Comparison of ENCODE assay signal across 16 cellular contexts in genomic region chr12:49557917-49558215, GRCh38. TPM values are rescaled to one million over a fixed set of nuclear protein-coding genes. Genes with fewer than 3 reads are reported as not detected.
A peak's percentile ranks its signal among the peaks of the same experiment; 100 is the strongest.
DNase-seq lines count a peak whose midpoint lies in the region; TF ChIP-seq lines count a peak whose summit lies in the region.
"Had no signal": no experiment of that assay in that cellular context is flagged by ENCODE, and none has a peak within 500 bp of the region (broad histone marks: within the 10 kb centered on the region; RNA-seq: fewer than 3 reads in every experiment).

No MANE protein-coding gene starts in this region.

- DNase-seq in NCI-H2196 (lab: John Stamatoyannopoulos, UW; ENCODE audit: unreplicated experiment) = peak; percentile 39
- DNase-seq in NCI-H2196 treated with DMSO at 0.1 percent for 48 hours (lab: John Stamatoyannopoulos, UW; ENCODE audit: unreplicated experiment) = no peak
- peak; percentile 15 for DNase-seq in M059J (ENCODE audit: low read depth)
- DNase-seq in chondrocyte (ENCODE audit: low spot score) = no peak
- DNase-seq in osteocyte (ENCODE audit: extremely low spot score, unreplicated experiment) = no peak
- no peak for DNase-seq in A172 (ENCODE audit: low spot score)
- DNase-seq in activated CD4-positive, alpha-beta memory T cell treated with anti-CD3 and anti-CD28 coated beads for 36 hours = no peak
- no peak for DNase-seq in CD8-positive, alpha-beta memory T cell
- DNase-seq: activated naive CD8-positive, alpha-beta T cell treated with anti-CD3 and anti-CD28 coated beads, Interleukin-2, amount 10 ng/mL, durations not matched to agents 7 days and 5 days; GDM1; trophoblast cell had no signal

- no peaks in the 10 kb centered on the region for H3K9me3 ChIP-seq in CD8-positive, alpha-beta memory T cell (ENCODE audit: low read length)
- H3K9me3 ChIP-seq: left lung, Peyer's patch had no signal

- H3K9me3 Mint-ChIP-seq in chondrocyte (ENCODE audit: low read depth) (no peaks in the 10 kb centered on the region), osteocyte (ENCODE audit: unreplicated experiment) (no peaks in the 10 kb centered on the region)
- no peaks in the 10 kb centered on the region for H3K9me3 Mint-ChIP-seq in activated CD4-positive, alpha-beta memory T cell treated with anti-CD3 and anti-CD28 coated beads for 36 hours
- no peaks in the 10 kb centered on the region for H3K9me3 Mint-ChIP-seq in CD8-positive, alpha-beta memory T cell
- H3K9me3 Mint-ChIP-seq: activated naive CD8-positive, alpha-beta T cell treated with anti-CD3 and anti-CD28 coated beads, Interleukin-2, amount 10 ng/mL, durations not matched to agents 7 days and 5 days; dendritic cell treated with granulocyte-macrophage colony-stimulating factor and Interleukin-4, amounts not matched to agents 40 ng/mL and 50 ng/mL, for 4 days; neural crest cell had no signal

- no peaks in the 10 kb centered on the region for H3K4me1 Mint-ChIP-seq in chondrocyte (ENCODE audit: low read depth)
- peaks cover 2% of the 10 kb centered on the region for H3K4me1 Mint-ChIP-seq in osteocyte (ENCODE audit: unreplicated experiment)
- peaks cover 9% of the 10 kb centered on the region for H3K4me1 Mint-ChIP-seq in activated CD4-positive, alpha-beta memory T cell treated with anti-CD3 and anti-CD28 coated beads for 36 hours (ENCODE audit: low read depth)
- H3K4me1 Mint-ChIP-seq in CD8-positive, alpha-beta memory T cell = peaks cover 11 to 14% (median 13%) of the 10 kb centered on the region in 3 donors
- H3K4me1 Mint-ChIP-seq: neural crest cell had no signal

- no peak overlapping the region for H3K27ac ChIP-seq in CD8-positive, alpha-beta memory T cell (ENCODE audit: low read depth, low read length)
- H3K27ac ChIP-seq: left lung, Peyer's patch had no signal

- H3K36me3 ChIP-seq in CD8-positive, alpha-beta memory T cell (ENCODE audit: insufficient read depth, low read length) = peaks cover 39% of the 10 kb centered on the region

- H3K27me3 Mint-ChIP-seq in chondrocyte (ENCODE audit: low read depth) = peaks cover 1% of the 10 kb centered on the region
- no peaks in the 10 kb centered on the region for H3K27me3 Mint-ChIP-seq in osteocyte (ENCODE audit: unreplicated experiment)
- H3K27me3 Mint-ChIP-seq in activated CD4-positive, alpha-beta memory T cell treated with anti-CD3 and anti-CD28 coated beads for 36 hours = no peaks in the 10 kb centered on the region
- no peaks in the 10 kb centered on the region for H3K27me3 Mint-ChIP-seq in CD8-positive, alpha-beta memory T cell
- H3K27me3 Mint-ChIP-seq: activated naive CD8-positive, alpha-beta T cell treated with anti-CD3 and anti-CD28 coated beads, Interleukin-2, amount 10 ng/mL, durations not matched to agents 7 days and 5 days had no signal

- CTCF ChIA-PET in activated CD4-positive, alpha-beta memory T cell treated with anti-CD3 and anti-CD28 coated beads for 36 hours (lab: Charles Lee) = no interaction called here
- CTCF ChIA-PET in CD8-positive, alpha-beta memory T cell (lab: Charles Lee) = no interaction called here

- TF ChIP-seq CTCF in chondrocyte (IDR thresholded peaks at IDR 0.05) (peak; percentile 52), osteocyte (IDR thresholded peaks at IDR 0.05) (peak; percentile 16)

- POLR2A ChIA-PET in activated CD4-positive, alpha-beta memory T cell treated with anti-CD3 and anti-CD28 coated beads for 36 hours (lab: Charles Lee) = interaction anchor here (1.0 kb wide), 1 partner anchor 8 kb away, joined by 3 read pairs; no protein-coding TSS in a partner anchor
- POLR2A ChIA-PET in CD8-positive, alpha-beta memory T cell (lab: Charles Lee) = interaction anchor here (1.2 kb wide), 1 partner anchor 19 kb away, joined by 3 read pairs; the partner anchor contains the start of gene KCNH3

- intact Hi-C loops in activated CD4-positive, alpha-beta memory T cell treated with anti-CD3 and anti-CD28 coated beads for 36 hours (cut with micrococcal nuclease) = no loop called here

- no peaks in the 10 kb centered on the region for H3K27me3 ChIP-seq in CD8-positive, alpha-beta memory T cell (ENCODE audit: insufficient read depth, low read length, poor library complexity, severe bottlenecking)
- H3K27me3 ChIP-seq: Peyer's patch had no signal

- H3K27ac Mint-ChIP-seq in chondrocyte (ENCODE audit: unreplicated experiment) = no peak overlapping the region
- H3K27ac Mint-ChIP-seq in osteocyte (ENCODE audit: unreplicated experiment) = no peak overlapping the region
- no peak overlapping the region for H3K27ac Mint-ChIP-seq in activated CD4-positive, alpha-beta memory T cell treated with anti-CD3 and anti-CD28 coated beads for 36 hours
- no peak overlapping the region for H3K27ac Mint-ChIP-seq in CD8-positive, alpha-beta memory T cell
- H3K27ac Mint-ChIP-seq: activated naive CD8-positive, alpha-beta T cell treated with anti-CD3 and anti-CD28 coated beads, Interleukin-2, amount 10 ng/mL, durations not matched to agents 7 days and 5 days; dendritic cell treated with granulocyte-macrophage colony-stimulating factor and Interleukin-4, amounts not matched to agents 40 ng/mL and 50 ng/mL, for 4 days had no signal

- no peak overlapping the region for H3K4me3 ChIP-seq in CD8-positive, alpha-beta memory T cell (ENCODE audit: low read length)
- H3K4me3 ChIP-seq: left lung, Peyer's patch had no signal

- no peak overlapping the region for H3K4me3 Mint-ChIP-seq in chondrocyte (ENCODE audit: unreplicated experiment)
- H3K4me3 Mint-ChIP-seq in osteocyte (ENCODE audit: unreplicated experiment) = no peak overlapping the region
- no peak overlapping the region for H3K4me3 Mint-ChIP-seq in activated CD4-positive, alpha-beta memory T cell treated with anti-CD3 and anti-CD28 coated beads for 36 hours
- no peak overlapping the region for H3K4me3 Mint-ChIP-seq in CD8-positive, alpha-beta memory T cell
- H3K4me3 Mint-ChIP-seq: activated naive CD8-positive, alpha-beta T cell treated with anti-CD3 and anti-CD28 coated beads, Interleukin-2, amount 10 ng/mL, durations not matched to agents 7 days and 5 days; dendritic cell treated with granulocyte-macrophage colony-stimulating factor and Interleukin-4, amounts not matched to agents 40 ng/mL and 50 ng/mL, for 4 days; neural crest cell had no signal

- H3K36me3 Mint-ChIP-seq in chondrocyte (ENCODE audit: low read depth) (peaks cover 31% of the 10 kb centered on the region), osteocyte (ENCODE audit: unreplicated experiment) (peaks cover 31% of the 10 kb centered on the region)
- H3K36me3 Mint-ChIP-seq in activated CD4-positive, alpha-beta memory T cell treated with anti-CD3 and anti-CD28 coated beads for 36 hours = peaks cover 23% of the 10 kb centered on the region
- H3K36me3 Mint-ChIP-seq in CD8-positive, alpha-beta memory T cell = peaks cover 3 to 59% (median 14%) of the 10 kb centered on the region in 3 donors

- H3K4me1 ChIP-seq in CD8-positive, alpha-beta memory T cell (ENCODE audit: insufficient read depth, low read length) = peaks cover 5% of the 10 kb centered on the region
- H3K4me1 ChIP-seq: left lung, Peyer's patch had no signal

RNA-seq across cellular contexts. Expression of gene MCRS1, which starts 10.1 kb away (rescaled TPM):
- total RNA-seq in M059J (2014; rRNA removed; shearing (Covaris generic)) = 58.1 and 62.6 TPM in 2 replicates
- total RNA-seq in chondrocyte = 44.9 to 55.9 TPM (median 47.2 TPM) in 3 replicates
- total RNA-seq in osteocyte = 61.6 and 69.3 TPM in 2 replicates
- 66.5 and 79.5 TPM in 2 replicates for total RNA-seq in A172 (2014; rRNA removed; shearing (Covaris generic))
- 10 to 100 TPM; 52.3 to 56.8 TPM for total RNA-seq in activated CD4-positive, alpha-beta memory T cell treated with anti-CD3 and anti-CD28 coated beads for 36 hours
- total RNA-seq in CD8-positive, alpha-beta memory T cell = 10 to 100 TPM; 89.1 to 96.5 TPM
- 61.6 TPM for polyA plus RNA-seq in CD8-positive, alpha-beta memory T cell

RNA-seq across cellular contexts. Expression of gene KCNH3, which starts 19.0 kb away (rescaled TPM):
- 0.05 TPM in 1 of 2 replicates, not detected in the other for total RNA-seq in M059J (2014; rRNA removed; shearing (Covaris generic))
- total RNA-seq in chondrocyte = 0.10 to 0.27 TPM in 2 of 3 replicates, not detected in the other
- total RNA-seq in osteocyte = 0.35 TPM in 1 of 2 replicates, not detected in the other
- total RNA-seq in A172 (2014; rRNA removed; shearing (Covaris generic)) = 5.4 and 7.1 TPM in 2 replicates
- total RNA-seq in activated CD4-positive, alpha-beta memory T cell treated with anti-CD3 and anti-CD28 coated beads for 36 hours = 1 to 10 TPM; 1.2 to 1.3 TPM
- total RNA-seq in CD8-positive, alpha-beta memory T cell = 1 to 10 TPM; 2.5 to 3.1 TPM
- polyA plus RNA-seq in CD8-positive, alpha-beta memory T cell = 1.4 TPM
- total RNA-seq: glomerular endothelial cell had no signal

RNA-seq across cellular contexts. Expression of gene FAM186B, which starts 47.6 kb away (rescaled TPM):
- total RNA-seq in M059J (2014; rRNA removed; shearing (Covaris generic)) = 0.07 TPM in 1 of 2 replicates, not detected in the other
- total RNA-seq in chondrocyte = 0.27 to 0.51 TPM (median 0.46 TPM) in 3 replicates
- total RNA-seq in osteocyte = 0.30 and 0.50 TPM in 2 replicates
- 0.05 and 0.55 TPM in 2 replicates for total RNA-seq in A172 (2014; rRNA removed; shearing (Covaris generic))
- not detected for total RNA-seq in activated CD4-positive, alpha-beta memory T cell treated with anti-CD3 and anti-CD28 coated beads for 36 hours
- total RNA-seq in CD8-positive, alpha-beta memory T cell = under 1 TPM; 0.11 to 0.15 TPM
- polyA plus RNA-seq in CD8-positive, alpha-beta memory T cell = not detected

Comparison
In these comparisons a context has a peak if more than half of its experiments do, and no peak if none do; other contexts are left out.
1. DNase-seq: peak in NCI-H2196 (single experiment) and M059J (single experiment); none in NCI-H2196 treated with DMSO at 0.1 percent for 48 hours (single experiment), chondrocyte (single experiment), osteocyte (single experiment), A172 (single experiment), activated CD4-positive, alpha-beta memory T cell treated with anti-CD3 and anti-CD28 coated beads for 36 hours (single experiment) and CD8-positive, alpha-beta memory T cell (0 of 5).